Comparison of ENCODE assay signal across 1 cellular context in genomic region chr9:23741304-23741800, GRCh38.
TF ChIP-seq lines count a peak whose summit lies in the region.

No MANE protein-coding gene starts in this region.

TF ChIP-seq in H1, 55 proteins besides CTCF, POLR2A, EP300 and RAD21:
- TF ChIP-seq CHD7 (IDR thresholded peaks at IDR 0.05; ENCODE audit: insufficient replicate concordance, low read length) (no peak), RNF2 (IDR thresholded peaks at IDR 0.05; ENCODE audit: borderline replicate concordance, low read depth, low read length, missing control alignments, poor library complexity, severe bottlenecking) (no peak), SIN3A (conservative IDR thresholded peaks at IDR 0.05 in 1 of 2, IDR thresholded peaks at IDR 0.05 in 1 of 2; ENCODE audit: low read depth in 1 of 2, low read length in 2 of 2) (no peak), POU5F1 (IDR thresholded peaks at IDR 0.05; ENCODE audit: low read depth, low read length) (no peak), EZH2 (IDR thresholded peaks at IDR 0.05; ENCODE audit: low read depth, low read length, severe bottlenecking) (no peak), RBBP5 (IDR thresholded peaks at IDR 0.05; ENCODE audit: borderline replicate concordance, low read depth, low read length) (no peak), TEAD4 (IDR thresholded peaks at IDR 0.05; ENCODE audit: low read depth, low read length) (no peak), CBX5 (IDR thresholded peaks at IDR 0.05; ENCODE audit: low read depth, low read length) (no peak), TAF7 (optimal IDR thresholded peaks at IDR 0.05; ENCODE audit: borderline replicate concordance, low read depth, low read length) (no peak), CHD2 (IDR thresholded peaks at IDR 0.05; ENCODE audit: low read length) (no peak), KDM1A (IDR thresholded peaks at IDR 0.05; ENCODE audit: borderline replicate concordance, low read length) (no peak), SP4 (IDR thresholded peaks at IDR 0.05; ENCODE audit: low read length) (no peak), POLR2AphosphoS5 (IDR thresholded peaks at IDR 0.05; ENCODE audit: low read depth, low read length) (no peak), FOSL1 (IDR thresholded peaks at IDR 0.05; ENCODE audit: insufficient read depth, low read depth, low read length) (no peak), TBP (IDR thresholded peaks at IDR 0.05; ENCODE audit: low read depth, low read length) (no peak), TCF12 (IDR thresholded peaks at IDR 0.05; ENCODE audit: low read depth, low read length) (no peak)
- TF ChIP-seq, protein P1, sequence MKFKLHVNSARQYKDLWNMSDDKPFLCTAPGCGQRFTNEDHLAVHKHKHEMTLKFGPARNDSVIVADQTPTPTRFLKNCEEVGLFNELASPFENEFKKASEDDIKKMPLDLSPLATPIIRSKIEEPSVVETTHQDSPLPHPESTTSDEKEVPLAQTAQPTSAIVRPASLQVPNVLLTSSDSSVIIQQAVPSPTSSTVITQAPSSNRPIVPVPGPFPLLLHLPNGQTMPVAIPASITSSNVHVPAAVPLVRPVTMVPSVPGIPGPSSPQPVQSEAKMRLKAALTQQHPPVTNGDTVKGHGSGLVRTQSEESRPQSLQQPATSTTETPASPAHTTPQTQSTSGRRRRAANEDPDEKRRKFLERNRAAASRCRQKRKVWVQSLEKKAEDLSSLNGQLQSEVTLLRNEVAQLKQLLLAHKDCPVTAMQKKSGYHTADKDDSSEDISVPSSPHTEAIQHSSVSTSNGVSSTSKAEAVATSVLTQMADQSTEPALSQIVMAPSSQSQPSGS (IDR thresholded peaks at IDR 0.05; ENCODE audit: low read length): no peak
